In the genomic region with DNA sequence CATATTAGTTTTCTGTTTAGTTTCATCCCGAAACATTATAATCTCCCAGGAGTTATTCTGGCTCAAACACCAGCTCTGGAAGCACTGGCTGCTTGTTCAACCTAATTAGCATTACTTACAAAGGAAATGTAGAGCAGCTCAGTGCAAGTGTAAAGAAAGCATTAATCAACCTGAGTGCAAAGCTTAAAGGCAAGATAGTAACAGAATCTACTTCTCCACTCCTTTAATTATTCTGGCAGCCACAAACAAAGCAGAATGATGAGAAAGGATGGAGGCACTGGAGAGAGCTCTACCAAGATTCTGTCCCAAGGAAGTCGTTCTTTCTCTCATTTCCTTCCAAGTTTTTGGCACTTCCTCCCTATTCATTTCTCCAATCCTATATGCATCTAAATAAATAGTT, we compare ENCODE assay signal across 2 cellular contexts.
TF ChIP-seq lines count a peak whose summit lies in the region.

No MANE protein-coding gene starts in this region.

TF ChIP-seq in GM23338, 12 proteins besides CTCF, POLR2A, EP300 and RAD21 (continued from another document):
- TF ChIP-seq NANOG (IDR thresholded peaks at IDR 0.05; ENCODE audit: borderline replicate concordance) (no peak; the same call in 1 of the 2 replicates), EZH2 (IDR thresholded peaks at IDR 0.05; ENCODE audit: low read depth, unreplicated experiment) (no peak), ZNF331 (CRISPR knock-in tag; IDR thresholded peaks at IDR 0.05; ENCODE audit: low read depth) (no peak), STAT1 (IDR thresholded peaks at IDR 0.05; ENCODE audit: unreplicated experiment) (no peak)
- TF ChIP-seq, protein P1, sequence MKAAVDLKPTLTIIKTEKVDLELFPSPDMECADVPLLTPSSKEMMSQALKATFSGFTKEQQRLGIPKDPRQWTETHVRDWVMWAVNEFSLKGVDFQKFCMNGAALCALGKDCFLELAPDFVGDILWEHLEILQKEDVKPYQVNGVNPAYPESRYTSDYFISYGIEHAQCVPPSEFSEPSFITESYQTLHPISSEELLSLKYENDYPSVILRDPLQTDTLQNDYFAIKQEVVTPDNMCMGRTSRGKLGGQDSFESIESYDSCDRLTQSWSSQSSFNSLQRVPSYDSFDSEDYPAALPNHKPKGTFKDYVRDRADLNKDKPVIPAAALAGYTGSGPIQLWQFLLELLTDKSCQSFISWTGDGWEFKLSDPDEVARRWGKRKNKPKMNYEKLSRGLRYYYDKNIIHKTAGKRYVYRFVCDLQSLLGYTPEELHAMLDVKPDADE (IDR thresholded peaks at IDR 0.05) = no peak
- TF ChIP-seq, protein P2, sequence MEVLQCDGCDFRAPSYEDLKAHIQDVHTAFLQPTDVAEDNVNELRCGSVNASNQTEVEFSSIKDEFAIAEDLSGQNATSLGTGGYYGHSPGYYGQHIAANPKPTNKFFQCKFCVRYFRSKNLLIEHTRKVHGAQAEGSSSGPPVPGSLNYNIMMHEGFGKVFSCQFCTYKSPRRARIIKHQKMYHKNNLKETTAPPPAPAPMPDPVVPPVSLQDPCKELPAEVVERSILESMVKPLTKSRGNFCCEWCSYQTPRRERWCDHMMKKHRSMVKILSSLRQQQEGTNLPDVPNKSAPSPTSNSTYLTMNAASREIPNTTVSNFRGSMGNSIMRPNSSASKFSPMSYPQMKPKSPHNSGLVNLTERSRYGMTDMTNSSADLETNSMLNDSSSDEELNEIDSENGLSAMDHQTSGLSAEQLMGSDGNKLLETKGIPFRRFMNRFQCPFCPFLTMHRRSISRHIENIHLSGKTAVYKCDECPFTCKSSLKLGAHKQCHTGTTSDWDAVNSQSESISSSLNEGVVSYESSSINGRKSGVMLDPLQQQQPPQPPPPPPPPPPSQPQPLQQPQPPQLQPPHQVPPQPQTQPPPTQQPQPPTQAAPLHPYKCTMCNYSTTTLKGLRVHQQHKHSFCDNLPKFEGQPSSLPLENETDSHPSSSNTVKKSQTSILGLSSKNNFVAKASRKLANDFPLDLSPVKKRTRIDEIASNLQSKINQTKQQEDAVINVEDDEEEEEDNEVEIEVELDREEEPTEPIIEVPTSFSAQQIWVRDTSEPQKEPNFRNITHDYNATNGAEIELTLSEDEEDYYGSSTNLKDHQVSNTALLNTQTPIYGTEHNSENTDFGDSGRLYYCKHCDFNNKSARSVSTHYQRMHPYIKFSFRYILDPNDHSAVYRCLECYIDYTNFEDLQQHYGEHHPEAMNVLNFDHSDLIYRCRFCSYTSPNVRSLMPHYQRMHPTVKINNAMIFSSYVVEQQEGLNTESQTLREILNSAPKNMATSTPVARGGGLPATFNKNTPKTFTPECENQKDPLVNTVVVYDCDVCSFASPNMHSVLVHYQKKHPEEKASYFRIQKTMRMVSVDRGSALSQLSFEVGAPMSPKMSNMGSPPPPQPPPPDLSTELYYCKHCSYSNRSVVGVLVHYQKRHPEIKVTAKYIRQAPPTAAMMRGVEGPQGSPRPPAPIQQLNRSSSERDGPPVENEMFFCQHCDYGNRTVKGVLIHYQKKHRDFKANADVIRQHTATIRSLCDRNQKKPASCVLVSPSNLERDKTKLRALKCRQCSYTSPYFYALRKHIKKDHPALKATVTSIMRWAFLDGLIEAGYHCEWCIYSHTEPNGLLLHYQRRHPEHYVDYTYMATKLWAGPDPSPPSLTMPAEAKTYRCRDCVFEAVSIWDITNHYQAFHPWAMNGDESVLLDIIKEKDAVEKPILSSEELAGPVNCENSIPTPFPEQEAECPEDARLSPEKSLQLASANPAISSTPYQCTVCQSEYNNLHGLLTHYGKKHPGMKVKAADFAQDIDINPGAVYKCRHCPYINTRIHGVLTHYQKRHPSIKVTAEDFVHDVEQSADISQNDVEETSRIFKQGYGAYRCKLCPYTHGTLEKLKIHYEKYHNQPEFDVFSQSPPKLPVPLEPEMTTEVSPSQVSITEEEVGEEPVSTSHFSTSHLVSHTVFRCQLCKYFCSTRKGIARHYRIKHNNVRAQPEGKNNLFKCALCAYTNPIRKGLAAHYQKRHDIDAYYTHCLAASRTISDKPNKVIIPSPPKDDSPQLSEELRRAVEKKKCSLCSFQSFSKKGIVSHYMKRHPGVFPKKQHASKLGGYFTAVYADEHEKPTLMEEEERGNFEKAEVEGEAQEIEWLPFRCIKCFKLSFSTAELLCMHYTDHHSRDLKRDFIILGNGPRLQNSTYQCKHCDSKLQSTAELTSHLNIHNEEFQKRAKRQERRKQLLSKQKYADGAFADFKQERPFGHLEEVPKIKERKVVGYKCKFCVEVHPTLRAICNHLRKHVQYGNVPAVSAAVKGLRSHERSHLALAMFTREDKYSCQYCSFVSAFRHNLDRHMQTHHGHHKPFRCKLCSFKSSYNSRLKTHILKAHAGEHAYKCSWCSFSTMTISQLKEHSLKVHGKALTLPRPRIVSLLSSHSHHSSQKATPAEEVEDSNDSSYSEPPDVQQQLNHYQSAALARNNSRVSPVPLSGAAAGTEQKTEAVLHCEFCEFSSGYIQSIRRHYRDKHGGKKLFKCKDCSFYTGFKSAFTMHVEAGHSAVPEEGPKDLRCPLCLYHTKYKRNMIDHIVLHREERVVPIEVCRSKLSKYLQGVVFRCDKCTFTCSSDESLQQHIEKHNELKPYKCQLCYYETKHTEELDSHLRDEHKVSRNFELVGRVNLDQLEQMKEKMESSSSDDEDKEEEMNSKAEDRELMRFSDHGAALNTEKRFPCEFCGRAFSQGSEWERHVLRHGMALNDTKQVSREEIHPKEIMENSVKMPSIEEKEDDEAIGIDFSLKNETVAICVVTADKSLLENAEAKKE (CRISPR knock-in tag; IDR thresholded peaks at IDR 0.05) = no peak
- TF ChIP-seq, protein P3, sequence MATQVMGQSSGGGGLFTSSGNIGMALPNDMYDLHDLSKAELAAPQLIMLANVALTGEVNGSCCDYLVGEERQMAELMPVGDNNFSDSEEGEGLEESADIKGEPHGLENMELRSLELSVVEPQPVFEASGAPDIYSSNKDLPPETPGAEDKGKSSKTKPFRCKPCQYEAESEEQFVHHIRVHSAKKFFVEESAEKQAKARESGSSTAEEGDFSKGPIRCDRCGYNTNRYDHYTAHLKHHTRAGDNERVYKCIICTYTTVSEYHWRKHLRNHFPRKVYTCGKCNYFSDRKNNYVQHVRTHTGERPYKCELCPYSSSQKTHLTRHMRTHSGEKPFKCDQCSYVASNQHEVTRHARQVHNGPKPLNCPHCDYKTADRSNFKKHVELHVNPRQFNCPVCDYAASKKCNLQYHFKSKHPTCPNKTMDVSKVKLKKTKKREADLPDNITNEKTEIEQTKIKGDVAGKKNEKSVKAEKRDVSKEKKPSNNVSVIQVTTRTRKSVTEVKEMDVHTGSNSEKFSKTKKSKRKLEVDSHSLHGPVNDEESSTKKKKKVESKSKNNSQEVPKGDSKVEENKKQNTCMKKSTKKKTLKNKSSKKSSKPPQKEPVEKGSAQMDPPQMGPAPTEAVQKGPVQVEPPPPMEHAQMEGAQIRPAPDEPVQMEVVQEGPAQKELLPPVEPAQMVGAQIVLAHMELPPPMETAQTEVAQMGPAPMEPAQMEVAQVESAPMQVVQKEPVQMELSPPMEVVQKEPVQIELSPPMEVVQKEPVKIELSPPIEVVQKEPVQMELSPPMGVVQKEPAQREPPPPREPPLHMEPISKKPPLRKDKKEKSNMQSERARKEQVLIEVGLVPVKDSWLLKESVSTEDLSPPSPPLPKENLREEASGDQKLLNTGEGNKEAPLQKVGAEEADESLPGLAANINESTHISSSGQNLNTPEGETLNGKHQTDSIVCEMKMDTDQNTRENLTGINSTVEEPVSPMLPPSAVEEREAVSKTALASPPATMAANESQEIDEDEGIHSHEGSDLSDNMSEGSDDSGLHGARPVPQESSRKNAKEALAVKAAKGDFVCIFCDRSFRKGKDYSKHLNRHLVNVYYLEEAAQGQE (IDR thresholded peaks at IDR 0.05; ENCODE audit: unreplicated experiment) = no peak

TF ChIP-seq in H1, 55 proteins besides CTCF, POLR2A, EP300 and RAD21:
- TF ChIP-seq CREB1 (IDR thresholded peaks at IDR 0.05) (no peak), POLR2AphosphoS5 (IDR thresholded peaks at IDR 0.05; ENCODE audit: low read depth, low read length) (no peak), ZNF274 (IDR thresholded peaks at IDR 0.05; ENCODE audit: borderline replicate concordance, extremely low read depth, low read length) (no peak), SRF (IDR thresholded peaks at IDR 0.05; ENCODE audit: low read depth, low read length) (no peak), KDM4A (IDR thresholded peaks at IDR 0.05; ENCODE audit: low read depth, low read length, severe bottlenecking) (no peak), SP2 (IDR thresholded peaks at IDR 0.05; ENCODE audit: low read length) (no peak), KDM5A (IDR thresholded peaks at IDR 0.05; ENCODE audit: low read length) (no peak), POU5F1 (IDR thresholded peaks at IDR 0.05; ENCODE audit: low read depth, low read length) (no peak), CHD1 (IDR thresholded peaks at IDR 0.05; ENCODE audit: low read depth, low read length) (no peak), GTF2F1 (IDR thresholded peaks at IDR 0.05; ENCODE audit: borderline replicate concordance, low read depth, low read length) (no peak)
- TF ChIP-seq, protein P4, sequence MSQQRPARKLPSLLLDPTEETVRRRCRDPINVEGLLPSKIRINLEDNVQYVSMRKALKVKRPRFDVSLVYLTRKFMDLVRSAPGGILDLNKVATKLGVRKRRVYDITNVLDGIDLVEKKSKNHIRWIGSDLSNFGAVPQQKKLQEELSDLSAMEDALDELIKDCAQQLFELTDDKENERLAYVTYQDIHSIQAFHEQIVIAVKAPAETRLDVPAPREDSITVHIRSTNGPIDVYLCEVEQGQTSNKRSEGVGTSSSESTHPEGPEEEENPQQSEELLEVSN (IDR thresholded peaks at IDR 0.05) = no peak
TF ChIP-seq in H1: peak in this region for 0.
